In genomic region chr3:72265250-72265649, GRCh38 we compare ENCODE assay signal across 12 cellular contexts.
A peak's percentile ranks its signal among the peaks of the same experiment; 100 is the strongest.
DNase-seq lines count a peak whose midpoint lies in the region; ATAC-seq and TF ChIP-seq lines count a peak whose summit lies in the region.
"Had no signal": no experiment of that assay in that cellular context is flagged by ENCODE, and none has a peak within 500 bp of the region (broad histone marks: within the 10 kb centered on the region; RNA-seq: fewer than 3 reads in every experiment).

No MANE protein-coding gene starts in this region.

- ATAC-seq in activated T-cell treated with anti-CD3 and anti-CD28 coated beads, Interleukin-2, amount 50 U/mL, for 72 hours (replicated peaks in 1 of 2): no peak
- no peak for ATAC-seq in activated naive CD4-positive, alpha-beta T cell treated with anti-CD3 and anti-CD28 coated beads, Interleukin-2, amount 50 U/mL, for 72 hours
- ATAC-seq in HG03159 (IDR thresholded peaks at IDR 0.05; ENCODE audit: unreplicated experiment): no peak
- ATAC-seq: T-cell had no signal

- H3K27ac ChIP-seq in OCI-LY3 (ENCODE audit: low read length) (no peak overlapping the region), testis (no peak overlapping the region), thyroid gland (no peak overlapping the region)
- H3K27ac ChIP-seq: upper lobe of left lung had no signal

- DNase-seq in activated T-cell treated with anti-CD3 and anti-CD28 coated beads, Interleukin-2, amount 50 U/mL, for 24 hours: no peak
- DNase-seq in activated T-cell treated with anti-CD3 and anti-CD28 coated beads, Interleukin-2, amount 50 U/mL, for 72 hours: no peak
- DNase-seq in fibroblast of mammary gland (ENCODE audit: low read depth) (peak; percentile 66), testis (no peak), thyroid gland (no peak)
- no peak for DNase-seq in activated naive CD4-positive, alpha-beta T cell treated with anti-CD3 and anti-CD28 coated beads, Interleukin-2, amount 50 U/mL, for 72 hours (ENCODE audit: low spot score in 2 of 2)
- DNase-seq: activated gamma-delta T cell treated with Interleukin-2 at 50 U/mL for 16 hours, head of caudate nucleus, T-cell, upper lobe of left lung had no signal

- WGBS in testis, 2 donors: 75 to 80% methylated on average over 4 of the region's 4 CpGs
- 72 to 76% methylated on average over 4 of the region's 4 CpGs for WGBS in thyroid gland, 2 donors

- H3K4me3 ChIP-seq in OCI-LY3 (ENCODE audit: low read length): no peak overlapping the region
- no peak overlapping the region for H3K4me3 ChIP-seq in fibroblast of mammary gland (ENCODE audit: control insufficient read depth, low read depth, low read length)
- H3K4me3 ChIP-seq in testis: no peak overlapping the region
- no peak overlapping the region for H3K4me3 ChIP-seq in thyroid gland (replicated peaks in 1 of 3)
- H3K4me3 ChIP-seq: upper lobe of left lung had no signal

- H3K27me3 ChIP-seq in OCI-LY3 (ENCODE audit: low read depth, low read length) (peaks cover 92% of the 10 kb centered on the region), testis (no peaks in the 10 kb centered on the region), thyroid gland (no peaks in the 10 kb centered on the region)
- H3K27me3 ChIP-seq: upper lobe of left lung had no signal

- H3K27me3 Mint-ChIP-seq in activated T-cell treated with anti-CD3 and anti-CD28 coated beads, Interleukin-2, amount 50 U/mL, for 24 hours: peaks cover 7% of the 10 kb centered on the region
- H3K27me3 Mint-ChIP-seq in activated T-cell treated with anti-CD3 and anti-CD28 coated beads, Interleukin-2, amount 50 U/mL, for 72 hours (ENCODE audit: low read depth): peaks cover 7% of the 10 kb centered on the region

- 0 out of 2 replicates have a peak overlapping the region, but pooled peaks have one; percentile 17 for H3K4me2 ChIP-seq in OCI-LY3 (ENCODE audit: low read length)

- no peak overlapping the region for H3K4me3 Mint-ChIP-seq in activated T-cell treated with anti-CD3 and anti-CD28 coated beads, Interleukin-2, amount 50 U/mL, for 24 hours
- peak overlapping the region in 1 of 2 donors; percentile 69 for H3K4me3 Mint-ChIP-seq in activated T-cell treated with anti-CD3 and anti-CD28 coated beads, Interleukin-2, amount 50 U/mL, for 72 hours
- H3K4me3 Mint-ChIP-seq: T-cell had no signal

- H3K9me3 Mint-ChIP-seq in activated T-cell treated with anti-CD3 and anti-CD28 coated beads, Interleukin-2, amount 50 U/mL, for 24 hours: peaks cover 3% of the 10 kb centered on the region
- H3K9me3 Mint-ChIP-seq in activated T-cell treated with anti-CD3 and anti-CD28 coated beads, Interleukin-2, amount 50 U/mL, for 72 hours: peaks cover 2 to 3% of the 10 kb centered on the region in 2 donors
- peaks cover 0 to 13% of the 10 kb centered on the region in 2 donors for H3K9me3 Mint-ChIP-seq in activated naive CD4-positive, alpha-beta T cell treated with anti-CD3 and anti-CD28 coated beads, Interleukin-2, amount 50 U/mL, for 72 hours
- H3K9me3 Mint-ChIP-seq: T-cell had no signal

- TF ChIP-seq CTCF in OCI-LY3 (IDR thresholded peaks at IDR 0.05; ENCODE audit: low read depth, low read length): peak; percentile 67
- peak; percentile 38 for TF ChIP-seq CTCF in fibroblast of mammary gland (conservative IDR thresholded peaks at IDR 0.05; ENCODE audit: control insufficient read depth, insufficient read depth, low read depth, low read length)
- peak; percentile 6 to 27 (median 19) for TF ChIP-seq CTCF in testis (IDR thresholded peaks at IDR 0.05)
- no peak for TF ChIP-seq CTCF in thyroid gland (IDR thresholded peaks at IDR 0.05)

- H3K36me3 Mint-ChIP-seq in activated T-cell treated with anti-CD3 and anti-CD28 coated beads, Interleukin-2, amount 50 U/mL, for 24 hours (ENCODE audit: low read depth): no peaks in the 10 kb centered on the region
- H3K36me3 Mint-ChIP-seq in activated T-cell treated with anti-CD3 and anti-CD28 coated beads, Interleukin-2, amount 50 U/mL, for 72 hours (ENCODE audit: insufficient read depth in 2 of 2): peaks cover 2 to 5% of the 10 kb centered on the region in 2 donors
- peaks cover 0 to 9% of the 10 kb centered on the region in 2 donors for H3K36me3 Mint-ChIP-seq in activated naive CD4-positive, alpha-beta T cell treated with anti-CD3 and anti-CD28 coated beads, Interleukin-2, amount 50 U/mL, for 72 hours
- H3K36me3 Mint-ChIP-seq: T-cell had no signal

- intact Hi-C loops in testis (cut with DNase I; ENCODE audit: low total_unique reads) (no loop called here), thyroid gland (cut with DNase I) (no loop called here)

- TF ChIP-seq POLR2A in testis (IDR thresholded peaks at IDR 0.05): no peak
- no peak for TF ChIP-seq POLR2A in thyroid gland (IDR thresholded peaks at IDR 0.05)

- H3K36me3 ChIP-seq in OCI-LY3 (replicated peaks; ENCODE audit: low read depth, low read length): no peaks in the 10 kb centered on the region
- H3K36me3 ChIP-seq in testis (ENCODE audit: low read depth, missing control alignments): no peaks in the 10 kb centered on the region
- no peaks in the 10 kb centered on the region for H3K36me3 ChIP-seq in thyroid gland
- H3K36me3 ChIP-seq: upper lobe of left lung had no signal

- no peak overlapping the region for H2AFZ ChIP-seq in OCI-LY3 (ENCODE audit: low read depth, low read length)

- peaks cover 51% of the 10 kb centered on the region for H3K4me1 Mint-ChIP-seq in activated T-cell treated with anti-CD3 and anti-CD28 coated beads, Interleukin-2, amount 50 U/mL, for 24 hours (ENCODE audit: low read depth)
- H3K4me1 Mint-ChIP-seq in activated T-cell treated with anti-CD3 and anti-CD28 coated beads, Interleukin-2, amount 50 U/mL, for 72 hours (ENCODE audit: low read depth): peaks cover 83% of the 10 kb centered on the region

- no peaks in the 10 kb centered on the region for H3K79me2 ChIP-seq in OCI-LY3 (ENCODE audit: low read length)

- peak overlapping the region; percentile 16 for H3K27ac Mint-ChIP-seq in activated T-cell treated with anti-CD3 and anti-CD28 coated beads, Interleukin-2, amount 50 U/mL, for 24 hours
- no peak overlapping the region for H3K27ac Mint-ChIP-seq in activated T-cell treated with anti-CD3 and anti-CD28 coated beads, Interleukin-2, amount 50 U/mL, for 72 hours
- H3K27ac Mint-ChIP-seq in activated naive CD4-positive, alpha-beta T cell treated with anti-CD3 and anti-CD28 coated beads, Interleukin-2, amount 50 U/mL, for 72 hours: no peak overlapping the region
- H3K27ac Mint-ChIP-seq: T-cell had no signal

- H4K20me1 ChIP-seq in OCI-LY3 (ENCODE audit: insufficient read depth, low read length): peaks cover 23% of the 10 kb centered on the region

- peaks cover 24% of the 10 kb centered on the region for H3K4me1 ChIP-seq in OCI-LY3 (ENCODE audit: low read length)
- peaks cover 36% of the 10 kb centered on the region for H3K4me1 ChIP-seq in testis
- peaks cover 8% of the 10 kb centered on the region in 2 donors for H3K4me1 ChIP-seq in thyroid gland

- no peak overlapping the region for H3K9ac ChIP-seq in OCI-LY3 (ENCODE audit: low read length)

- no peaks in the 10 kb centered on the region for H3K9me3 ChIP-seq in OCI-LY3 (ENCODE audit: insufficient read depth, low read length)
- no peaks in the 10 kb centered on the region for H3K9me3 ChIP-seq in testis
- H3K9me3 ChIP-seq in thyroid gland: no peaks in the 10 kb centered on the region
- H3K9me3 ChIP-seq: upper lobe of left lung had no signal

Comparison
In these comparisons a context has a peak if more than half of its experiments do, and no peak if none do; other contexts are left out.
1. CTCF ChIP-seq: peak in OCI-LY3 (single experiment), fibroblast of mammary gland (single experiment) and testis (3 of 3); none in thyroid gland (0 of 6).